ENCODE assay signal across 1 cellular context in the genomic region with DNA sequence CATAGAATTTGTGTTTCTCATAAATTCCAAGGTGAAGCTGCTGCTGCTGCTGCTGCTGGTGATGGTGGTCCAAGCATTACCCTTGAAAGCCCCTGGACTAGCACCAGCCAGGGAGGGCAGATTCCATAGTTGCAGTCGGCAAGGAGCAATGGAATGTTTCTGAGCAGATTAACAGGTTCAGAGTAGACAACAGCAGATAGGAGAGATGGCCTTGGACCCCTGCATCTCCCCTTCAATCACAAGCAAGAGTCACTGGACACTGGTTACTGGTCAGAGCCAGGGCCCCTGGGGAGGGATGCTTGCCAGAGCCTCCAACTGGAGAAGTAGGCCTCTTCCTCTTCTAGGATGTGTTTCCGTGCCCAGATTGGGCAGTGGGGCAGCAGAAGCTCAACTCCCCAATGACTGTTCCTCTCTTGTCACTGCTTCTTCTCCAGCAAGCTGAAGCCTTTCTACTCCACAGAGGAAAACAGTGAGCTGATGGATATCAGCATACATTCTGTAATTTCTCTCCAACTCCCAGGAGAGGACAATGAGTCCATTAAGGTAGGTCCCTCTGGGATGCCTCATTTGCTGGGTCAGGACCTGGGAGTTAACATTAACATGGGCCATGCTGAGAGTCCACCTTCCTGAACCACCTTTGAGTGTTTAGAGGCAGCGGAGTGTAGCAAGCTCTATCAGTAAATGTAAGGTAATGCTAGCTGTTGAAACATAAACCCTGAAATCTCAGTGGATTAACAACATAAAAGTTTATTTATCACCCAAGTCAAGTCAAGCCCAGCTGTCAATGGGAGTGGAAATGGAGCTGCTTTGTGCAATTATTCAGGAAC.
TF ChIP-seq lines count a peak whose summit lies in the region.

No MANE protein-coding gene starts in this region.

TF ChIP-seq in GM23338, 12 proteins besides CTCF, POLR2A, EP300 and RAD21:
- TF ChIP-seq JUNB (IDR thresholded peaks at IDR 0.05; ENCODE audit: unreplicated experiment), result no peak
- no peak for TF ChIP-seq ZNF331 (CRISPR knock-in tag; IDR thresholded peaks at IDR 0.05; ENCODE audit: low read depth)
- TF ChIP-seq EZH2 (IDR thresholded peaks at IDR 0.05; ENCODE audit: low read depth, unreplicated experiment), result no peak
- TF ChIP-seq NANOG (IDR thresholded peaks at IDR 0.05; ENCODE audit: borderline replicate concordance), result no peak
- TF ChIP-seq CREB1 (CRISPR knock-in tag; IDR thresholded peaks at IDR 0.05; ENCODE audit: low read depth), result no peak
- TF ChIP-seq, protein P1, sequence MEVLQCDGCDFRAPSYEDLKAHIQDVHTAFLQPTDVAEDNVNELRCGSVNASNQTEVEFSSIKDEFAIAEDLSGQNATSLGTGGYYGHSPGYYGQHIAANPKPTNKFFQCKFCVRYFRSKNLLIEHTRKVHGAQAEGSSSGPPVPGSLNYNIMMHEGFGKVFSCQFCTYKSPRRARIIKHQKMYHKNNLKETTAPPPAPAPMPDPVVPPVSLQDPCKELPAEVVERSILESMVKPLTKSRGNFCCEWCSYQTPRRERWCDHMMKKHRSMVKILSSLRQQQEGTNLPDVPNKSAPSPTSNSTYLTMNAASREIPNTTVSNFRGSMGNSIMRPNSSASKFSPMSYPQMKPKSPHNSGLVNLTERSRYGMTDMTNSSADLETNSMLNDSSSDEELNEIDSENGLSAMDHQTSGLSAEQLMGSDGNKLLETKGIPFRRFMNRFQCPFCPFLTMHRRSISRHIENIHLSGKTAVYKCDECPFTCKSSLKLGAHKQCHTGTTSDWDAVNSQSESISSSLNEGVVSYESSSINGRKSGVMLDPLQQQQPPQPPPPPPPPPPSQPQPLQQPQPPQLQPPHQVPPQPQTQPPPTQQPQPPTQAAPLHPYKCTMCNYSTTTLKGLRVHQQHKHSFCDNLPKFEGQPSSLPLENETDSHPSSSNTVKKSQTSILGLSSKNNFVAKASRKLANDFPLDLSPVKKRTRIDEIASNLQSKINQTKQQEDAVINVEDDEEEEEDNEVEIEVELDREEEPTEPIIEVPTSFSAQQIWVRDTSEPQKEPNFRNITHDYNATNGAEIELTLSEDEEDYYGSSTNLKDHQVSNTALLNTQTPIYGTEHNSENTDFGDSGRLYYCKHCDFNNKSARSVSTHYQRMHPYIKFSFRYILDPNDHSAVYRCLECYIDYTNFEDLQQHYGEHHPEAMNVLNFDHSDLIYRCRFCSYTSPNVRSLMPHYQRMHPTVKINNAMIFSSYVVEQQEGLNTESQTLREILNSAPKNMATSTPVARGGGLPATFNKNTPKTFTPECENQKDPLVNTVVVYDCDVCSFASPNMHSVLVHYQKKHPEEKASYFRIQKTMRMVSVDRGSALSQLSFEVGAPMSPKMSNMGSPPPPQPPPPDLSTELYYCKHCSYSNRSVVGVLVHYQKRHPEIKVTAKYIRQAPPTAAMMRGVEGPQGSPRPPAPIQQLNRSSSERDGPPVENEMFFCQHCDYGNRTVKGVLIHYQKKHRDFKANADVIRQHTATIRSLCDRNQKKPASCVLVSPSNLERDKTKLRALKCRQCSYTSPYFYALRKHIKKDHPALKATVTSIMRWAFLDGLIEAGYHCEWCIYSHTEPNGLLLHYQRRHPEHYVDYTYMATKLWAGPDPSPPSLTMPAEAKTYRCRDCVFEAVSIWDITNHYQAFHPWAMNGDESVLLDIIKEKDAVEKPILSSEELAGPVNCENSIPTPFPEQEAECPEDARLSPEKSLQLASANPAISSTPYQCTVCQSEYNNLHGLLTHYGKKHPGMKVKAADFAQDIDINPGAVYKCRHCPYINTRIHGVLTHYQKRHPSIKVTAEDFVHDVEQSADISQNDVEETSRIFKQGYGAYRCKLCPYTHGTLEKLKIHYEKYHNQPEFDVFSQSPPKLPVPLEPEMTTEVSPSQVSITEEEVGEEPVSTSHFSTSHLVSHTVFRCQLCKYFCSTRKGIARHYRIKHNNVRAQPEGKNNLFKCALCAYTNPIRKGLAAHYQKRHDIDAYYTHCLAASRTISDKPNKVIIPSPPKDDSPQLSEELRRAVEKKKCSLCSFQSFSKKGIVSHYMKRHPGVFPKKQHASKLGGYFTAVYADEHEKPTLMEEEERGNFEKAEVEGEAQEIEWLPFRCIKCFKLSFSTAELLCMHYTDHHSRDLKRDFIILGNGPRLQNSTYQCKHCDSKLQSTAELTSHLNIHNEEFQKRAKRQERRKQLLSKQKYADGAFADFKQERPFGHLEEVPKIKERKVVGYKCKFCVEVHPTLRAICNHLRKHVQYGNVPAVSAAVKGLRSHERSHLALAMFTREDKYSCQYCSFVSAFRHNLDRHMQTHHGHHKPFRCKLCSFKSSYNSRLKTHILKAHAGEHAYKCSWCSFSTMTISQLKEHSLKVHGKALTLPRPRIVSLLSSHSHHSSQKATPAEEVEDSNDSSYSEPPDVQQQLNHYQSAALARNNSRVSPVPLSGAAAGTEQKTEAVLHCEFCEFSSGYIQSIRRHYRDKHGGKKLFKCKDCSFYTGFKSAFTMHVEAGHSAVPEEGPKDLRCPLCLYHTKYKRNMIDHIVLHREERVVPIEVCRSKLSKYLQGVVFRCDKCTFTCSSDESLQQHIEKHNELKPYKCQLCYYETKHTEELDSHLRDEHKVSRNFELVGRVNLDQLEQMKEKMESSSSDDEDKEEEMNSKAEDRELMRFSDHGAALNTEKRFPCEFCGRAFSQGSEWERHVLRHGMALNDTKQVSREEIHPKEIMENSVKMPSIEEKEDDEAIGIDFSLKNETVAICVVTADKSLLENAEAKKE (CRISPR knock-in tag; IDR thresholded peaks at IDR 0.05), result no peak
- no peak for TF ChIP-seq ETS1 (IDR thresholded peaks at IDR 0.05)
- no peak for TF ChIP-seq ZNF114 (CRISPR knock-in tag; IDR thresholded peaks at IDR 0.05)
- TF ChIP-seq STAT1 (IDR thresholded peaks at IDR 0.05; ENCODE audit: unreplicated experiment), result no peak
- no peak for TF ChIP-seq EZH2phosphoT487 (IDR thresholded peaks at IDR 0.05; ENCODE audit: unreplicated experiment)
- no peak for TF ChIP-seq REST (IDR thresholded peaks at IDR 0.05; ENCODE audit: unreplicated experiment)
- no peak for TF ChIP-seq POLR2AphosphoS5 (IDR thresholded peaks at IDR 0.05; ENCODE audit: low read depth)
